ENCODE assay signal across 22 cellular contexts in genomic region chr6:148002067-148002466, GRCh38.
"Had no signal": no experiment of that assay in that cellular context is flagged by ENCODE, and none has a peak within 500 bp of the region (broad histone marks: within the 10 kb centered on the region; RNA-seq: fewer than 3 reads in every experiment).

No MANE protein-coding gene starts in this region.

- H3K4me3 ChIP-seq: left lung, mucosa of descending colon, right atrium auricular region, transverse colon had no signal

- ATAC-seq: activated CD8-positive, alpha-beta T cell treated with anti-CD3 and anti-CD28 coated beads, Interleukin-2, amount 10 ng/mL, durations not matched to agents 7 days and 5 days; activated naive CD4-positive, alpha-beta T cell treated with anti-CD3 and anti-CD28 coated beads, Interleukin-2, amount 50 U/mL, for 72 hours; effector memory CD8-positive, alpha-beta T cell; left lung; mucosa of descending colon; naive thymus-derived CD8-positive, alpha-beta T cell; WTC11 had no signal

- H3K4me1 Mint-ChIP-seq: activated CD4-positive, alpha-beta T cell treated with anti-CD3 and anti-CD28 coated beads, Interleukin-2, amount 10 ng/mL, durations not matched to agents 24 days and 14 days; naive thymus-derived CD8-positive, alpha-beta T cell; WTC11 had no signal

- H3K27ac Mint-ChIP-seq: activated CD4-positive, alpha-beta T cell treated with anti-CD3 and anti-CD28 coated beads, Interleukin-2, amount 10 ng/mL, durations not matched to agents 24 days and 14 days; activated CD8-positive, alpha-beta T cell treated with anti-CD3 and anti-CD28 coated beads, Interleukin-2, amount 10 ng/mL, durations not matched to agents 7 days and 5 days; activated naive CD4-positive, alpha-beta T cell treated with anti-CD3 and anti-CD28 coated beads, Interleukin-2, amount 50 U/mL, for 72 hours; dendritic cell treated with granulocyte-macrophage colony-stimulating factor and Interleukin-4, amounts not matched to agents 40 ng/mL and 50 ng/mL, for 4 days; effector memory CD8-positive, alpha-beta T cell; naive thymus-derived CD8-positive, alpha-beta T cell; WTC11 had no signal

- H3K27ac ChIP-seq: left lung, right atrium auricular region, transverse colon had no signal

- H3K36me3 ChIP-seq: left lung, right atrium auricular region, transverse colon had no signal

- H3K4me3 Mint-ChIP-seq: activated CD4-positive, alpha-beta T cell treated with anti-CD3 and anti-CD28 coated beads, Interleukin-2, amount 10 ng/mL, durations not matched to agents 24 days and 14 days; activated CD8-positive, alpha-beta T cell treated with anti-CD3 and anti-CD28 coated beads, Interleukin-2, amount 10 ng/mL, durations not matched to agents 7 days and 5 days; dendritic cell treated with granulocyte-macrophage colony-stimulating factor and Interleukin-4, amounts not matched to agents 40 ng/mL and 50 ng/mL, for 4 days; effector memory CD8-positive, alpha-beta T cell; naive thymus-derived CD8-positive, alpha-beta T cell; WTC11 had no signal

- H3K9me3 Mint-ChIP-seq: activated CD4-positive, alpha-beta T cell treated with anti-CD3 and anti-CD28 coated beads, Interleukin-2, amount 10 ng/mL, durations not matched to agents 24 days and 14 days had no signal

- H3K27me3 ChIP-seq: left lung, right atrium auricular region, transverse colon had no signal

- DNase-seq: activated CD4-positive, alpha-beta T cell treated with anti-CD3 and anti-CD28 coated beads, Interleukin-2, amount 10 ng/mL, durations not matched to agents 24 days and 14 days; activated CD8-positive, alpha-beta memory T cell treated with anti-CD3 and anti-CD28 coated beads, Interleukin-2, amount 50 U/mL, for 4 hours; activated CD8-positive, alpha-beta T cell treated with anti-CD3 and anti-CD28 coated beads, Interleukin-2, amount 10 ng/mL, durations not matched to agents 7 days and 5 days; activated gamma-delta T cell; activated T-cell treated with anti-CD3 and anti-CD28 coated beads, Interleukin-2, amount 50 U/mL, for 48 hours; amniotic stem cell; central memory CD4-positive, alpha-beta T cell; effector memory CD8-positive, alpha-beta T cell; left lung; mammary epithelial cell; mucosa of descending colon; naive thymus-derived CD8-positive, alpha-beta T cell; small intestine; stimulated activated CD4-positive, alpha-beta T cell treated with anti-CD3 and anti-CD28 coated beads, Interleukin-4, amount 100 ng/mL, for 24 hours; stimulated activated naive CD4-positive, alpha-beta T cell; substantia nigra; T-helper 2 cell; transverse colon had no signal

- H3K36me3 Mint-ChIP-seq: naive thymus-derived CD8-positive, alpha-beta T cell had no signal

- H3K27me3 Mint-ChIP-seq: activated CD4-positive, alpha-beta T cell treated with anti-CD3 and anti-CD28 coated beads, Interleukin-2, amount 10 ng/mL, durations not matched to agents 24 days and 14 days; dendritic cell treated with granulocyte-macrophage colony-stimulating factor and Interleukin-4, amounts not matched to agents 40 ng/mL and 50 ng/mL, for 4 days; effector memory CD8-positive, alpha-beta T cell had no signal
